Comparison of ENCODE assay signal across 8 cellular contexts in the genomic region with DNA sequence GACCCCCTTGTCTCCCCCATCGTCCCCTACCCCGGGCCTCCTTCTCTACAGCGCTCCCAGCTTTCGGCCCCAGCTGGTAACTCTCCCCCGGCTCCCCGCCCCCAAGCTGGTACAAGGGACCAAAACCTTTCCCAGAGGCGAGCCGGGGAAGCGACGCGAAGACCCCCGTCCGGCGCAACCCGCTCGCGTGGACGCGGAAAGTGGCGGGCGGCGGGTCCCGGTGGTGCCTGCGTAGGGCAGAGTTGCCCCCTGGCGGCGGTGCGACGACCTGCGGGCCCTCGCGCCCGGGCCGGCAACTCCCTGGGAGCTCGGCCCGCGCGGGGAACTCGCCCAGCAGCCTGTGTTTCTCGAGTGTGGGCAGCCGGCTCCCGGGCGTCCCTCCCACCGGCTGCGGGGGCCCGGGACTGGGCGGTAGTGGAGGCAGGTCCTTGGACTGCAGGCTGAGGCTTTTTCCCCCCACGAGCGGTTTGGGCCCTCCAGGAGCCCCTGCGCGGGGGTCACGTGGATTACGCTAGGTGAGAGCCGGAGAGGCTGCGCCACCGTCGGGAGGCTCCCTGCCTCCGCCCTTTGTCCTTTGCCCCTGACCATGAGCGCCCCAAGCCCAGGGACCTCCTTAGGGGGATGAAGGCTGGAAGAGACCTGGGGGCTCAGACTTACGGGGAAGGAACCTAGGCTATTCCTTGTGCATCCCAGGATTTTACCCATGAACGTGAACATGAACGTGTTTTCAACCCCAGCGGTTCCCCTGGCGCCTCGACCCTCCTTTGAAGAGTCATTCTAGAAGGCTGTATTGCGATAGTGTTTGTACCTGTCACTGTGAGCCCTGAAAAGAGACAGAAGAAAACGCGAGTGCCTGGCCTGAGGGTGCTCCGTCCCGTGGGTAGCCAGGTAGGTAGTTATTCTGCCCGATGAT. TPM values are rescaled to one million over a fixed set of nuclear protein-coding genes. Genes with fewer than 3 reads are reported as not detected.
A peak's percentile ranks its signal among the peaks of the same experiment; 100 is the strongest.
DNase-seq lines count a peak whose midpoint lies in the region; ATAC-seq and TF ChIP-seq lines count a peak whose summit lies in the region.

No MANE protein-coding gene starts in this region.

- DNase-seq in NCI-H345 (lab: John Stamatoyannopoulos, UW) = peak; percentile 54
- no peak for DNase-seq in NCI-H345 treated with DMSO at 0.1 percent for 48 hours (lab: John Stamatoyannopoulos, UW; ENCODE audit: unreplicated experiment)
- DNase-seq in activated T-helper 1 cell treated with anti-CD3 and anti-CD28 coated beads, Interleukin-12 subunit alpha, Interleukin-12 subunit beta, Interleukin-2, Interleukin-4 antibody, amounts not matched to agents 30 ng/mL and 10 ng/mL and 1 ng/mL, durations not matched to agents 14 hours and 24 hours and 36 hours (ENCODE audit: low spot score) = peak; percentile 50
- peak; percentile 63 to 89 for DNase-seq in foreskin fibroblast
- DNase-seq in posterior vena cava (ENCODE audit: low spot score) = peak; percentile 93
- DNase-seq in G401 (ENCODE audit: low spot score) = no peak

- no peak overlapping the region for H3K9ac ChIP-seq in OCI-LY3 (ENCODE audit: low read length)

- H3K4me3 ChIP-seq in OCI-LY3 (ENCODE audit: low read length) (peak overlapping the region; percentile 37; the same call in 1 of the 2 replicates), foreskin fibroblast (ENCODE audit: low read depth in 1 of 2, low read length in 2 of 2) (peak overlapping the region; percentile 34 to 53)

- H3K4me1 ChIP-seq in OCI-LY3 (ENCODE audit: low read length) = no peaks in the 10 kb centered on the region

- ATAC-seq in HG02840 (IDR thresholded peaks at IDR 0.05; ENCODE audit: low FRiP score, unreplicated experiment) = no peak

- no peak overlapping the region for H2AFZ ChIP-seq in OCI-LY3 (ENCODE audit: low read depth, low read length)

- no peaks in the 10 kb centered on the region for H3K9me3 ChIP-seq in OCI-LY3 (ENCODE audit: insufficient read depth, low read length)

- no peak overlapping the region for H3K4me3 Mint-ChIP-seq in activated T-helper 1 cell treated with anti-CD3 and anti-CD28 coated beads, Interleukin-12 subunit alpha, Interleukin-12 subunit beta, Interleukin-2, Interleukin-4 antibody, amounts not matched to agents 30 ng/mL and 10 ng/mL and 1 ng/mL, durations not matched to agents 14 hours and 24 hours and 36 hours

- peaks cover 61% of the 10 kb centered on the region for H3K27me3 Mint-ChIP-seq in activated T-helper 1 cell treated with anti-CD3 and anti-CD28 coated beads, Interleukin-12 subunit alpha, Interleukin-12 subunit beta, Interleukin-2, Interleukin-4 antibody, amounts not matched to agents 30 ng/mL and 10 ng/mL and 1 ng/mL, durations not matched to agents 14 hours and 24 hours and 36 hours (ENCODE audit: insufficient read depth)

- H3K4me1 Mint-ChIP-seq in activated T-helper 1 cell treated with anti-CD3 and anti-CD28 coated beads, Interleukin-12 subunit alpha, Interleukin-12 subunit beta, Interleukin-2, Interleukin-4 antibody, amounts not matched to agents 30 ng/mL and 10 ng/mL and 1 ng/mL, durations not matched to agents 14 hours and 24 hours and 36 hours (ENCODE audit: low read depth) = peaks cover 15% of the 10 kb centered on the region

- peak; percentile 34 for TF ChIP-seq CTCF in OCI-LY3 (IDR thresholded peaks at IDR 0.05; ENCODE audit: low read depth, low read length)
- TF ChIP-seq CTCF in foreskin fibroblast (IDR thresholded peaks at IDR 0.05; ENCODE audit: low read depth, low read length) = peak; percentile 76

- peak overlapping the region; percentile 30 for H3K4me2 ChIP-seq in OCI-LY3 (ENCODE audit: low read length)

- H3K79me2 ChIP-seq in OCI-LY3 (ENCODE audit: low read length) = no peaks in the 10 kb centered on the region

- no peaks in the 10 kb centered on the region for H3K9me3 Mint-ChIP-seq in activated T-helper 1 cell treated with anti-CD3 and anti-CD28 coated beads, Interleukin-12 subunit alpha, Interleukin-12 subunit beta, Interleukin-2, Interleukin-4 antibody, amounts not matched to agents 30 ng/mL and 10 ng/mL and 1 ng/mL, durations not matched to agents 14 hours and 24 hours and 36 hours

- no peak overlapping the region for H3K27ac Mint-ChIP-seq in activated T-helper 1 cell treated with anti-CD3 and anti-CD28 coated beads, Interleukin-12 subunit alpha, Interleukin-12 subunit beta, Interleukin-2, Interleukin-4 antibody, amounts not matched to agents 30 ng/mL and 10 ng/mL and 1 ng/mL, durations not matched to agents 14 hours and 24 hours and 36 hours

- H3K36me3 ChIP-seq in OCI-LY3 (replicated peaks; ENCODE audit: low read depth, low read length) = no peaks in the 10 kb centered on the region

- H3K27me3 ChIP-seq in OCI-LY3 (ENCODE audit: low read depth, low read length) = 0 out of 2 replicates have a peak, but pooled peaks cover 6% of the 10 kb centered on the region

- in situ Hi-C loops in G401 (cut with HindIII; ENCODE audit: low sequenced_read_pairs) = no loop called here

- no peaks in the 10 kb centered on the region for H4K20me1 ChIP-seq in OCI-LY3 (ENCODE audit: insufficient read depth, low read length)

- H3K36me3 Mint-ChIP-seq in activated T-helper 1 cell treated with anti-CD3 and anti-CD28 coated beads, Interleukin-12 subunit alpha, Interleukin-12 subunit beta, Interleukin-2, Interleukin-4 antibody, amounts not matched to agents 30 ng/mL and 10 ng/mL and 1 ng/mL, durations not matched to agents 14 hours and 24 hours and 36 hours (ENCODE audit: low read depth) = no peaks in the 10 kb centered on the region

- H3K27ac ChIP-seq in OCI-LY3 (ENCODE audit: low read length) = no peak overlapping the region

- intact Hi-C loops in activated T-helper 1 cell treated with anti-CD3 and anti-CD28 coated beads, Interleukin-12 subunit alpha, Interleukin-12 subunit beta, Interleukin-2, Interleukin-4 antibody, amounts not matched to agents 30 ng/mL and 10 ng/mL and 1 ng/mL, durations not matched to agents 14 hours and 24 hours and 36 hours (cut with micrococcal nuclease) = loop anchor here (2.0 to 5.0 kb wide), 4 partner anchors 67 to 494 kb away; a partner anchor contains a TSS
- intact Hi-C loops in posterior vena cava (cut with DNase I) = loop anchor here (1.0 to 5.0 kb wide), 3 partner anchors 139 to 234 kb away; no protein-coding TSS in a partner anchor

RNA-seq across cellular contexts. Expression of a gene that starts 2.9 kb away (rescaled TPM):
- total RNA-seq in activated T-helper 1 cell treated with anti-CD3 and anti-CD28 coated beads, Interleukin-12 subunit alpha, Interleukin-12 subunit beta, Interleukin-2, Interleukin-4 antibody, amounts not matched to agents 30 ng/mL and 10 ng/mL and 1 ng/mL, durations not matched to agents 14 hours and 24 hours and 36 hours = 0.13 and 0.15 TPM in 2 replicates
- total RNA-seq in posterior vena cava = 10 to 100 TPM; 10.2 to 15.8 TPM
- total RNA-seq in G401 (2014; rRNA removed; shearing (Covaris generic)) = 11.3 and 11.8 TPM in 2 replicates

RNA-seq across cellular contexts. Expression of a gene that starts 46.8 kb away (rescaled TPM):
- 913 and 929 TPM in 2 replicates for total RNA-seq in activated T-helper 1 cell treated with anti-CD3 and anti-CD28 coated beads, Interleukin-12 subunit alpha, Interleukin-12 subunit beta, Interleukin-2, Interleukin-4 antibody, amounts not matched to agents 30 ng/mL and 10 ng/mL and 1 ng/mL, durations not matched to agents 14 hours and 24 hours and 36 hours
- total RNA-seq in posterior vena cava = 100 to 1,000 TPM; 389 to 397 TPM
- total RNA-seq in G401 (2014; rRNA removed; shearing (Covaris generic)) = 310 and 326 TPM in 2 replicates

Comparison
In these comparisons a context has a peak if more than half of its experiments do, and no peak if none do; other contexts are left out.
1. DNase-seq: peak in NCI-H345 (single experiment), activated T-helper 1 cell treated with anti-CD3 and anti-CD28 coated beads, Interleukin-12 subunit alpha, Interleukin-12 subunit beta, Interleukin-2, Interleukin-4 antibody, amounts not matched to agents 30 ng/mL and 10 ng/mL and 1 ng/mL, durations not matched to agents 14 hours and 24 hours and 36 hours (single experiment), foreskin fibroblast (2 of 2) and posterior vena cava (single experiment); none in NCI-H345 treated with DMSO at 0.1 percent for 48 hours (single experiment) and G401 (single experiment).